Comparison of ENCODE assay signal across 1 cellular context in genomic region chr2:204051476-204051875, GRCh38.
A peak's percentile ranks its signal among the peaks of the same experiment; 100 is the strongest.
TF ChIP-seq lines count a peak whose summit lies in the region.

No MANE protein-coding gene starts in this region.

TF ChIP-seq in HepG2, 621 proteins besides CTCF, POLR2A, EP300 and RAD21 (continued from another document):
- TF ChIP-seq ZXDC (CRISPR knock-in tag; IDR thresholded peaks at IDR 0.05) (no peak), ARID3A (IDR thresholded peaks at IDR 0.05; ENCODE audit: low read depth, low read length) (0 out of 2 replicates have a peak, but pooled peaks have one; percentile 24)
